13 cellular contexts compared by ENCODE assay signal in the genomic region with DNA sequence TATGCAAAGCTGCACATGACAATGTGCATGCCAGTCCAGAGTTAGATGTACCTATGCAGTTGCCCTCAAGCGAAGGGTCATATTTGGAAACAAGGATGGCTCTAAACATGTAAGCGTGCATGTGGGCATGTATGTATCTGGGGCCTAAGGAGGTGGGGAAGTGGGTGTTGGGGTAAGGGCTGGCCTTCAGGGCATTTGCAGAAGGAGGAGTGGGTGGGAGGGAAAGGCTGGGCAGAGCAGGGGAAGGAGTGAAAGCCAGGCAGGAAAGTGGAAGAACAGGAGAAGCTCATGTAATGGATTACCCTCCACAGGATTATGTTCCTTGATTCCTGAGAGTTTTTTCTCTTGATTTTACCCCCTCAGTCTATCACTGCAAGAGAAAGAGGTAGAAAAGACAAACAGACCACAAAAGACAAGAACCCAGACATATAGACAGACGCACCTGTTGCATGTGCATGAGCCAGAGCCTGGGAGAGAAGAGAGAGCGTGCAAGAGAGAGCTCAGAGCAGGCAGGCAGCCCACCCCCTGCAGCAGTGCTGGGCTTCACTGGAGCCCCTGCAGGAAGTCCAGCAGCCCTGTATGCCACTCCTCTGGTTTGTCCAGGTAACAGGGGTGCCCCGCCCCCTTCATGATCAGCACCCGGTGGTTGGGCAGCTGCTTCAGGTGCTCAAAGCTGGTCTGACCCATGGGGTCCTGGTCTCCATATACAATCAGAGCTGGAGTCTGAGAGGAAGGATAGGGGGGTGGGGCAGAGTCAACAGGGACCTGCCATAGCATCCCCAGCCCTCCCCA. TPM values are rescaled to one million over a fixed set of nuclear protein-coding genes. Genes with fewer than 3 reads are reported as not detected.
A peak's percentile ranks its signal among the peaks of the same experiment; 100 is the strongest.
DNase-seq lines count a peak whose midpoint lies in the region; ATAC-seq and TF ChIP-seq lines count a peak whose summit lies in the region.
"Had no signal": no experiment of that assay in that cellular context is flagged by ENCODE, and none has a peak within 500 bp of the region (broad histone marks: within the 10 kb centered on the region; RNA-seq: fewer than 3 reads in every experiment).

No MANE protein-coding gene starts in this region.

- no peak for DNase-seq in activated T-cell treated with anti-CD3 and anti-CD28 coated beads, Interleukin-2, amount 50 U/mL, for 4 hours
- no peak for DNase-seq in activated T-cell treated with anti-CD3 and anti-CD28 coated beads, Interleukin-2, amount 50 U/mL, for 72 hours
- peak; percentile 70 for DNase-seq in NCI-H69 (lab: John Stamatoyannopoulos, UW)
- DNase-seq in endothelial cell (ENCODE audit: low spot score), result no peak
- DNase-seq in smooth muscle cell (lab: John Stamatoyannopoulos, UW; ENCODE audit: unreplicated experiment), result no peak
- no peak for DNase-seq in globus pallidus (ENCODE audit: low spot score)
- DNase-seq: activated CD4-positive, alpha-beta T cell treated with anti-CD3 and anti-CD28 coated beads, Interleukin-2, amount 50 U/mL, for 4 hours; RPMI8226; stimulated activated naive CD8-positive, alpha-beta T cell treated with anti-CD3 and anti-CD28 coated beads, Interleukin-15, Interleukin-2, amounts not matched to agents 100 U/mL and 50 U/mL, for 24 hours had no signal

- H3K4me2 ChIP-seq in smooth muscle cell, result peak overlapping the region; percentile 86

- H3K27ac ChIP-seq in smooth muscle cell (ENCODE audit: low read depth), result no peak overlapping the region

- no peaks in the 10 kb centered on the region for H3K36me3 Mint-ChIP-seq in activated T-cell treated with anti-CD3 and anti-CD28 coated beads, Interleukin-2, amount 50 U/mL, for 4 hours (ENCODE audit: insufficient read depth)
- H3K36me3 Mint-ChIP-seq in activated T-cell treated with anti-CD3 and anti-CD28 coated beads, Interleukin-2, amount 50 U/mL, for 72 hours (ENCODE audit: insufficient read depth in 2 of 2), result peaks cover 0 to 5% of the 10 kb centered on the region in 2 donors
- peaks cover 3% of the 10 kb centered on the region for H3K36me3 Mint-ChIP-seq in endothelial cell (ENCODE audit: low read depth, unreplicated experiment)

- peak overlapping the region; percentile 79 for H3K4me3 ChIP-seq in smooth muscle cell
- H3K4me3 ChIP-seq: lung had no signal

- peaks cover 41% of the 10 kb centered on the region for H3K4me1 ChIP-seq in smooth muscle cell (ENCODE audit: low read depth)

- H3F3A ChIP-seq in smooth muscle cell (ENCODE audit: low read depth), result peaks cover 11% of the 10 kb centered on the region

- no peaks in the 10 kb centered on the region for H3K9me3 ChIP-seq in smooth muscle cell (replicated peaks; ENCODE audit: low read depth)

- TF ChIP-seq CTCF in endothelial cell (IDR thresholded peaks at IDR 0.05; ENCODE audit: unreplicated experiment) (no peak), smooth muscle cell (IDR thresholded peaks at IDR 0.05; ENCODE audit: borderline replicate concordance, insufficient read depth, poor library complexity, severe bottlenecking) (no peak)

- peaks cover 34% of the 10 kb centered on the region for H3K79me2 ChIP-seq in smooth muscle cell (ENCODE audit: low read depth)

- H3K27ac Mint-ChIP-seq in activated T-cell treated with anti-CD3 and anti-CD28 coated beads, Interleukin-2, amount 50 U/mL, for 72 hours, result no peak overlapping the region
- peak overlapping the region; percentile 67 for H3K27ac Mint-ChIP-seq in endothelial cell (ENCODE audit: unreplicated experiment)
- H3K27ac Mint-ChIP-seq: CD14-positive monocyte had no signal

- 83% methylated on average over 6 of the region's 6 CpGs for WGBS in smooth muscle cell (ENCODE audit: low lambda C conversion rate)

- peaks cover 13% of the 10 kb centered on the region for H3K4me1 Mint-ChIP-seq in activated T-cell treated with anti-CD3 and anti-CD28 coated beads, Interleukin-2, amount 50 U/mL, for 4 hours (ENCODE audit: low read depth)
- peaks cover 24% of the 10 kb centered on the region for H3K4me1 Mint-ChIP-seq in activated T-cell treated with anti-CD3 and anti-CD28 coated beads, Interleukin-2, amount 50 U/mL, for 72 hours (ENCODE audit: low read depth)
- H3K4me1 Mint-ChIP-seq in endothelial cell (ENCODE audit: unreplicated experiment), result peaks cover 22% of the 10 kb centered on the region

- H4K20me1 ChIP-seq in smooth muscle cell (ENCODE audit: low read depth), result peaks cover 17% of the 10 kb centered on the region

- no peaks in the 10 kb centered on the region for H3K36me3 ChIP-seq in smooth muscle cell (ENCODE audit: low read depth)

- no peak overlapping the region for H3K9ac ChIP-seq in smooth muscle cell (ENCODE audit: low read depth)

- ATAC-seq in activated T-cell treated with anti-CD3 and anti-CD28 coated beads, Interleukin-2, amount 50 U/mL, for 4 hours, result no peak
- no peak for ATAC-seq in activated T-cell treated with anti-CD3 and anti-CD28 coated beads, Interleukin-2, amount 50 U/mL, for 72 hours (replicated peaks in 1 of 2)
- ATAC-seq in GM21515 (IDR thresholded peaks at IDR 0.05; ENCODE audit: unreplicated experiment) (no peak), GM21528 (IDR thresholded peaks at IDR 0.05; ENCODE audit: low FRiP score, unreplicated experiment) (no peak)
- ATAC-seq: stimulated activated naive CD8-positive, alpha-beta T cell treated with anti-CD3 and anti-CD28 coated beads, Interleukin-15, Interleukin-2, amounts not matched to agents 100 U/mL and 50 U/mL, for 24 hours had no signal

- no peak overlapping the region for H2AFZ ChIP-seq in smooth muscle cell (ENCODE audit: low read depth)

- H3K9me3 Mint-ChIP-seq in activated T-cell treated with anti-CD3 and anti-CD28 coated beads, Interleukin-2, amount 50 U/mL, for 4 hours, result no peaks in the 10 kb centered on the region
- no peaks in the 10 kb centered on the region for H3K9me3 Mint-ChIP-seq in activated T-cell treated with anti-CD3 and anti-CD28 coated beads, Interleukin-2, amount 50 U/mL, for 72 hours
- no peaks in the 10 kb centered on the region for H3K9me3 Mint-ChIP-seq in endothelial cell (ENCODE audit: unreplicated experiment)

- H3K4me3 Mint-ChIP-seq in activated T-cell treated with anti-CD3 and anti-CD28 coated beads, Interleukin-2, amount 50 U/mL, for 4 hours, result peak overlapping the region; percentile 82
- peak overlapping the region in 1 of 2 donors; percentile 89 for H3K4me3 Mint-ChIP-seq in activated T-cell treated with anti-CD3 and anti-CD28 coated beads, Interleukin-2, amount 50 U/mL, for 72 hours
- peak overlapping the region; percentile 43 for H3K4me3 Mint-ChIP-seq in endothelial cell (ENCODE audit: unreplicated experiment)

- no peaks in the 10 kb centered on the region for H3K27me3 Mint-ChIP-seq in activated T-cell treated with anti-CD3 and anti-CD28 coated beads, Interleukin-2, amount 50 U/mL, for 4 hours (ENCODE audit: low read depth)
- H3K27me3 Mint-ChIP-seq in activated T-cell treated with anti-CD3 and anti-CD28 coated beads, Interleukin-2, amount 50 U/mL, for 72 hours (ENCODE audit: low read depth), result peaks cover 6% of the 10 kb centered on the region
- H3K27me3 Mint-ChIP-seq in endothelial cell (ENCODE audit: unreplicated experiment), result peaks cover 15% of the 10 kb centered on the region

- no peaks in the 10 kb centered on the region for H3K27me3 ChIP-seq in smooth muscle cell (ENCODE audit: low read depth)

RNA-seq across cellular contexts. Expression of a gene that starts 1.8 kb away (rescaled TPM):
- total RNA-seq in activated T-cell treated with anti-CD3 and anti-CD28 coated beads, Interleukin-2, amount 50 U/mL, for 4 hours, result 10 to 100 TPM in 2 of 3 donors, 1 to 10 TPM in 1; 9.8 to 12.3 (median 10.4) TPM
- 10 to 100 TPM; 23.3 to 27.4 TPM for total RNA-seq in activated T-cell treated with anti-CD3 and anti-CD28 coated beads, Interleukin-2, amount 50 U/mL, for 72 hours
- total RNA-seq in endothelial cell (ENCODE audit: unreplicated experiment), result 60.6 TPM
- 42.6 and 51.4 TPM in 2 replicates for total RNA-seq in smooth muscle cell
- 81.2 and 97.4 TPM in 2 replicates for polyA plus RNA-seq in smooth muscle cell

RNA-seq across cellular contexts. Expression of a gene that starts 4.8 kb away (rescaled TPM):
- 10 to 100 TPM; 27.4 to 30.9 (median 28.5) TPM for total RNA-seq in activated T-cell treated with anti-CD3 and anti-CD28 coated beads, Interleukin-2, amount 50 U/mL, for 4 hours
- 10 to 100 TPM; 52.5 to 54.6 TPM for total RNA-seq in activated T-cell treated with anti-CD3 and anti-CD28 coated beads, Interleukin-2, amount 50 U/mL, for 72 hours
- total RNA-seq in endothelial cell (ENCODE audit: unreplicated experiment) (7.1 TPM), smooth muscle cell (17.8 and 18.9 TPM in 2 replicates)
- polyA plus RNA-seq in smooth muscle cell, result 26.2 and 31.4 TPM in 2 replicates

RNA-seq across cellular contexts. Expression of a gene that starts 5.8 kb away (rescaled TPM):
- 10 to 100 TPM; 11.8 to 19.7 (median 12.6) TPM for total RNA-seq in activated T-cell treated with anti-CD3 and anti-CD28 coated beads, Interleukin-2, amount 50 U/mL, for 4 hours
- total RNA-seq in activated T-cell treated with anti-CD3 and anti-CD28 coated beads, Interleukin-2, amount 50 U/mL, for 72 hours, result 1 to 10 TPM; 6.6 to 8.9 TPM
- total RNA-seq in endothelial cell (ENCODE audit: unreplicated experiment) (5.4 TPM), smooth muscle cell (6.2 and 16.1 TPM in 2 replicates)
- 38.6 and 49.7 TPM in 2 replicates for polyA plus RNA-seq in smooth muscle cell

RNA-seq across cellular contexts. Expression of a gene that starts 13.9 kb away (rescaled TPM):
- total RNA-seq in activated T-cell treated with anti-CD3 and anti-CD28 coated beads, Interleukin-2, amount 50 U/mL, for 4 hours, result not detected
- total RNA-seq in activated T-cell treated with anti-CD3 and anti-CD28 coated beads, Interleukin-2, amount 50 U/mL, for 72 hours, result under 1 TPM in 1 of 2 donors, not detected in 1; 0.10 TPM
- not detected for total RNA-seq in endothelial cell (ENCODE audit: unreplicated experiment)
- total RNA-seq in smooth muscle cell, result 0.18 TPM in 1 of 2 replicates, not detected in the other
- polyA plus RNA-seq in smooth muscle cell, result 0.09 and 0.52 TPM in 2 replicates
- polyA plus RNA-seq: CD14-positive monocyte had no signal

RNA-seq across cellular contexts. Expression of a gene that starts 14.3 kb away (rescaled TPM):
- 10 to 100 TPM; 47.6 to 58.1 (median 55.9) TPM for total RNA-seq in activated T-cell treated with anti-CD3 and anti-CD28 coated beads, Interleukin-2, amount 50 U/mL, for 4 hours
- 10 to 100 TPM; 30.2 to 42.4 TPM for total RNA-seq in activated T-cell treated with anti-CD3 and anti-CD28 coated beads, Interleukin-2, amount 50 U/mL, for 72 hours
- total RNA-seq in endothelial cell (ENCODE audit: unreplicated experiment) (19.8 TPM), smooth muscle cell (39.6 and 43.0 TPM in 2 replicates)
- polyA plus RNA-seq in smooth muscle cell, result 33.8 and 38.4 TPM in 2 replicates
